Comparison of ENCODE assay signal across 12 cellular contexts in genomic region chr19:19602136-19602712, GRCh38. TPM values are rescaled to one million over a fixed set of nuclear protein-coding genes. Genes with fewer than 3 reads are reported as not detected.
DNase-seq lines count a peak whose midpoint lies in the region; ATAC-seq, FAIRE-seq and TF ChIP-seq lines count a peak whose summit lies in the region.
"Had no signal": no experiment of that assay in that cellular context is flagged by ENCODE, and none has a peak within 500 bp of the region (broad histone marks: within the 10 kb centered on the region; RNA-seq: fewer than 3 reads in every experiment).

No MANE protein-coding gene starts in this region.

- H3K27me3 Mint-ChIP-seq in stimulated activated naive CD8-positive, alpha-beta T cell treated with anti-CD3 and anti-CD28 coated beads, Interleukin-15, Interleukin-2, amounts not matched to agents 100 ng/mL and 50 ng/mL, for 24 hours: no peaks in the 10 kb centered on the region
- no peaks in the 10 kb centered on the region for H3K27me3 Mint-ChIP-seq in activated CD4-positive, alpha-beta memory T cell treated with anti-CD3 and anti-CD28 coated beads, Interleukin-2, amount 10 ng/mL, durations not matched to agents 7 days and 5 days
- H3K27me3 Mint-ChIP-seq: progenitor cell of endocrine pancreas had no signal

- peak overlapping the region in 1 of 2 experiments; percentile 44; a peak in 2 of 4 replicates for H3K4me2 ChIP-seq in H1 (ENCODE audit: insufficient read depth in 1 of 2, low read depth in 2 of 2, low read length in 2 of 2)

- WGBS in H1 (ENCODE audit: extremely low coverage in 1 of 2, insufficient coverage in 1 of 2, insufficient read length in 1 of 2, insufficient replicate concordance in 2 of 2, low coverage in 1 of 2, low lambda C conversion rate in 2 of 2, missing lambda C conversion rate in 1 of 2), 2 experiments: 81% methylated on average over 9 of the region's 9 CpGs; no CpG with 5 or more reads in 1 of the 2 experiments

- H3K4me1 Mint-ChIP-seq in stimulated activated naive CD8-positive, alpha-beta T cell treated with anti-CD3 and anti-CD28 coated beads, Interleukin-15, Interleukin-2, amounts not matched to agents 100 ng/mL and 50 ng/mL, for 24 hours (ENCODE audit: low read depth): peaks cover 73% of the 10 kb centered on the region
- H3K4me1 Mint-ChIP-seq in activated CD4-positive, alpha-beta memory T cell treated with anti-CD3 and anti-CD28 coated beads, Interleukin-2, amount 10 ng/mL, durations not matched to agents 7 days and 5 days: peaks cover 80% of the 10 kb centered on the region

- no peak overlapping the region for H3K56ac ChIP-seq in H1 (replicated peaks; ENCODE audit: insufficient read length, low read depth, low read length)

- no peak for TF ChIP-seq POLR2A in H1 (IDR thresholded peaks at IDR 0.05; ENCODE audit: control extremely low read depth in 1 of 2, low read depth in 2 of 2, low read length in 2 of 2)

- peak overlapping the region; percentile 2; the same call in 1 of the 2 replicates for H2BK5ac ChIP-seq in H1 (ENCODE audit: low read depth, low read length)

- H3K18ac ChIP-seq in H1 (ENCODE audit: extremely low read depth, low read length): no peak overlapping the region

- H2BK15ac ChIP-seq in H1 (ENCODE audit: low read length): 0 out of 2 replicates have a peak overlapping the region, but pooled peaks have one; percentile 47

- peak overlapping the region; percentile 14 for H3K4me3 Mint-ChIP-seq in stimulated activated naive CD8-positive, alpha-beta T cell treated with anti-CD3 and anti-CD28 coated beads, Interleukin-15, Interleukin-2, amounts not matched to agents 100 ng/mL and 50 ng/mL, for 24 hours
- peak overlapping the region; percentile 31 for H3K4me3 Mint-ChIP-seq in activated CD4-positive, alpha-beta memory T cell treated with anti-CD3 and anti-CD28 coated beads, Interleukin-2, amount 10 ng/mL, durations not matched to agents 7 days and 5 days
- H3K4me3 Mint-ChIP-seq: dendritic cell treated with granulocyte-macrophage colony-stimulating factor and Interleukin-4, amounts not matched to agents 40 ng/mL and 50 ng/mL, for 4 days had no signal

- no peak for ATAC-seq in stimulated activated naive CD8-positive, alpha-beta T cell treated with anti-CD3 and anti-CD28 coated beads, Interleukin-15, Interleukin-2, amounts not matched to agents 100 U/mL and 50 U/mL, for 24 hours
- ATAC-seq in GM19455 (IDR thresholded peaks at IDR 0.05; ENCODE audit: unreplicated experiment): no peak

- no peaks in the 10 kb centered on the region for H3K9me3 Mint-ChIP-seq in stimulated activated naive CD8-positive, alpha-beta T cell treated with anti-CD3 and anti-CD28 coated beads, Interleukin-15, Interleukin-2, amounts not matched to agents 100 ng/mL and 50 ng/mL, for 24 hours
- H3K9me3 Mint-ChIP-seq in activated CD4-positive, alpha-beta memory T cell treated with anti-CD3 and anti-CD28 coated beads, Interleukin-2, amount 10 ng/mL, durations not matched to agents 7 days and 5 days: no peaks in the 10 kb centered on the region
- H3K9me3 Mint-ChIP-seq: dendritic cell treated with granulocyte-macrophage colony-stimulating factor and Interleukin-4, amounts not matched to agents 40 ng/mL and 50 ng/mL, for 4 days had no signal

- no peak overlapping the region for H2AK5ac ChIP-seq in H1 (ENCODE audit: low read depth, low read length)

- peaks cover 2 to 11% (median 4%) of the 10 kb centered on the region in 4 experiments; a peak in 6 of 7 replicates for H3K4me1 ChIP-seq in H1 (replicated peaks in 1 of 4; ENCODE audit: control insufficient read depth in 3 of 4, insufficient read depth in 4 of 4, low read length in 3 of 4)

- no peak overlapping the region for H2BK120ac ChIP-seq in H1 (replicated peaks; ENCODE audit: low read depth, low read length)

- H2BK20ac ChIP-seq in H1 (ENCODE audit: low read length): no peak overlapping the region

- no peak overlapping the region for H2AFZ ChIP-seq in H1 (ENCODE audit: low read length)

- H4K8ac ChIP-seq in H1 (ENCODE audit: extremely low read depth, insufficient read depth, low read length): no peak overlapping the region

- TF ChIP-seq CTCF in H1 (IDR thresholded peaks at IDR 0.05; ENCODE audit: control extremely low read depth in 1 of 3, insufficient read depth in 1 of 3, low read depth in 1 of 3, low read length in 3 of 3): no peak

- no peaks in the 10 kb centered on the region for H3K79me2 ChIP-seq in H1 (ENCODE audit: control insufficient read depth in 1 of 2, insufficient read depth in 2 of 2, low read length in 2 of 2)

- CTCF ChIA-PET in activated CD4-positive, alpha-beta memory T cell treated with anti-CD3 and anti-CD28 coated beads, Interleukin-2, amount 10 ng/mL, durations not matched to agents 7 days and 5 days (lab: Charles Lee): interaction anchor here (0.6 to 3.3 kb wide), 3 partner anchors 12 to 163 kb away, joined by 3 to 14 read pairs (median 4); no protein-coding TSS in a partner anchor
- CTCF ChIA-PET in H1 (lab: Charles Lee; ENCODE audit: partially characterized antibody): interaction anchor here (0.7 to 2.3 kb wide), 7 partner anchors 11 to 69 kb away, joined by 3 to 14 read pairs (median 4); no protein-coding TSS in a partner anchor

- peak overlapping the region; percentile 86 for H3K27ac Mint-ChIP-seq in stimulated activated naive CD8-positive, alpha-beta T cell treated with anti-CD3 and anti-CD28 coated beads, Interleukin-15, Interleukin-2, amounts not matched to agents 100 ng/mL and 50 ng/mL, for 24 hours
- peak overlapping the region; percentile 89 for H3K27ac Mint-ChIP-seq in activated CD4-positive, alpha-beta memory T cell treated with anti-CD3 and anti-CD28 coated beads, Interleukin-2, amount 10 ng/mL, durations not matched to agents 7 days and 5 days
- H3K27ac Mint-ChIP-seq: dendritic cell treated with granulocyte-macrophage colony-stimulating factor and Interleukin-4, amounts not matched to agents 40 ng/mL and 50 ng/mL, for 4 days; progenitor cell of endocrine pancreas had no signal

- no peaks in the 10 kb centered on the region for H3K79me1 ChIP-seq in H1 (ENCODE audit: low read depth, low read length)

- H4K91ac ChIP-seq in H1 (replicated peaks; ENCODE audit: insufficient read length, low read length): no peak overlapping the region

- H3K27ac ChIP-seq in H1 (ENCODE audit: low read depth, low read length): no peak overlapping the region

- no peaks in the 10 kb centered on the region for H3K27me3 ChIP-seq in H1 (replicated peaks in 1 of 4; ENCODE audit: control insufficient read depth in 3 of 4, extremely low read depth in 1 of 4, insufficient read depth in 3 of 4, low read length in 3 of 4)

- H3K23me2 ChIP-seq in H1 (ENCODE audit: low read depth, low read length): no peaks in the 10 kb centered on the region

- no peak overlapping the region for H3K9ac ChIP-seq in H1 (replicated peaks in 1 of 4; ENCODE audit: extremely low read depth in 1 of 4, low read depth in 3 of 4, low read length in 3 of 4)

- H3K4me3 ChIP-seq in H1 (ENCODE audit: extremely low read depth in 1 of 4, insufficient read depth in 2 of 4, low read depth in 3 of 4, low read length in 4 of 4): no peak overlapping the region

- H2BK12ac ChIP-seq in H1 (ENCODE audit: low read depth, low read length): 0 out of 2 replicates have a peak overlapping the region, but pooled peaks have one; percentile 4

- POLR2A ChIA-PET in activated CD4-positive, alpha-beta memory T cell treated with anti-CD3 and anti-CD28 coated beads, Interleukin-2, amount 10 ng/mL, durations not matched to agents 7 days and 5 days (lab: Charles Lee): interaction anchor here (0.6 to 11.6 kb wide), 8 partner anchors 12 to 98 kb away, joined by 3 to 118 read pairs (median 8); partner anchors contain the start of genes ATP13A1, PBX4 and ZNF101
- POLR2A ChIA-PET in H1 (lab: Charles Lee; ENCODE audit: partially characterized antibody): interaction anchor here (0.9 to 2.0 kb wide), 7 partner anchors 8 to 29 kb away, joined by 3 to 5 read pairs (median 3); no protein-coding TSS in a partner anchor

- TF ChIP-seq RAD21 in H1 (IDR thresholded peaks at IDR 0.05 in 1 of 2, conservative IDR thresholded peaks at IDR 0.05 in 1 of 2; ENCODE audit: low read depth in 2 of 2, low read length in 2 of 2): no peak

- no peak for TF ChIP-seq EP300 in H1 (IDR thresholded peaks at IDR 0.05; ENCODE audit: borderline replicate concordance in 1 of 2, low read depth in 2 of 2, low read length in 2 of 2)

- no peaks in the 10 kb centered on the region for H4K20me1 ChIP-seq in H1 (replicated peaks in 1 of 2; ENCODE audit: control insufficient read depth in 1 of 2, insufficient read depth in 2 of 2, low read length in 2 of 2)

- no peak overlapping the region for H3K4ac ChIP-seq in H1 (replicated peaks; ENCODE audit: insufficient read length, low read depth, low read length)

- no peak overlapping the region for H3K23ac ChIP-seq in H1 (ENCODE audit: insufficient read length)

- H4K5ac ChIP-seq in H1 (ENCODE audit: insufficient read length, low read depth, low read length): no peak overlapping the region

- FAIRE-seq in H1 (lab: Jason Lieb, UNC) (no peak), HTR-8/SVneo (lab: Jason Lieb, UNC) (no peak)

- no peak for DNase-seq in stimulated activated naive CD8-positive, alpha-beta T cell treated with anti-CD3 and anti-CD28 coated beads, Interleukin-15, Interleukin-2, amounts not matched to agents 100 U/mL and 50 U/mL, for 24 hours
- peak; percentile 39 for DNase-seq in activated CD4-positive, alpha-beta memory T cell treated with anti-CD3 and anti-CD28 coated beads, Interleukin-2, amount 10 ng/mL, durations not matched to agents 7 days and 5 days
- no peak for DNase-seq in H1 (ENCODE audit: low read depth in 1 of 2, low spot score in 2 of 2)
- DNase-seq in OCI-M2 (lab: John Stamatoyannopoulos, UW; ENCODE audit: unreplicated experiment): no peak
- no peak for DNase-seq in CD1c-positive myeloid dendritic cell (ENCODE audit: extremely low spot score)
- DNase-seq in HTR-8/SVneo (ENCODE audit: insufficient read length, low spot score): no peak
- DNase-seq: foreskin fibroblast, HCEC 1CT had no signal

- H3K9me3 ChIP-seq in H1 (ENCODE audit: insufficient read depth in 2 of 2, low read depth in 1 of 2, low read length in 1 of 2): no peaks in the 10 kb centered on the region

- H3K14ac ChIP-seq in H1 (ENCODE audit: insufficient read length): no peak overlapping the region

- H3K36me3 Mint-ChIP-seq in stimulated activated naive CD8-positive, alpha-beta T cell treated with anti-CD3 and anti-CD28 coated beads, Interleukin-15, Interleukin-2, amounts not matched to agents 100 ng/mL and 50 ng/mL, for 24 hours (ENCODE audit: low read depth): peaks cover 13% of the 10 kb centered on the region
- peaks cover 43% of the 10 kb centered on the region for H3K36me3 Mint-ChIP-seq in activated CD4-positive, alpha-beta memory T cell treated with anti-CD3 and anti-CD28 coated beads, Interleukin-2, amount 10 ng/mL, durations not matched to agents 7 days and 5 days (ENCODE audit: low read depth)

- H3K36me3 ChIP-seq in H1 (ENCODE audit: control insufficient read depth in 2 of 4, insufficient read depth in 4 of 4, low read length in 3 of 4): no peaks in the 10 kb centered on the region

RNA-seq across cellular contexts. Expression of gene PBX4, which starts 16.3 kb away (rescaled TPM):
- 10 to 100 TPM; 49.0 to 55.6 TPM for total RNA-seq in activated CD4-positive, alpha-beta memory T cell treated with anti-CD3 and anti-CD28 coated beads, Interleukin-2, amount 10 ng/mL, durations not matched to agents 7 days and 5 days
- total RNA-seq in H1 (2021; fragmentation: NEBNext Ultra II Directional; extraction: Animal tissue kit (Norgen Biotek cat#: 25700)): 3.3 and 3.4 TPM in 2 replicates
- 3.8 and 8.3 TPM in 2 replicates for polyA plus RNA-seq in H1 (2011; rRNA removed)
- polyA plus RNA-seq in H1 (2011; cell fraction: cytosol; rRNA removed): 6.5 TPM
- polyA plus RNA-seq in H1 (2011; cell fraction: nucleus; rRNA removed): 12.1 TPM
- polyA plus RNA-seq in H1 (2012, experiment 1 of 2): 3.9 to 6.8 TPM (median 4.8 TPM) in 4 replicates
- polyA plus RNA-seq in H1 (2012, experiment 2 of 2): 2.2 TPM
- 3.7 TPM for polyA plus RNA-seq in H1 (2013, experiment 1 of 2)
- 4.1 TPM for polyA plus RNA-seq in H1 (2013, experiment 2 of 2)
- 1.7 and 1.8 TPM in 2 replicates for polyA minus RNA-seq in H1 (2011; rRNA and poly(A)+ RNA removed)
- 2.9 TPM for polyA minus RNA-seq in H1 (2011; cell fraction: cytosol; rRNA and poly(A)+ RNA removed)
- polyA minus RNA-seq in H1 (2011; cell fraction: nucleus; rRNA and poly(A)+ RNA removed): 2.6 TPM

RNA-seq across cellular contexts. Expression of gene LPAR2, which starts 25.8 kb away (rescaled TPM):
- total RNA-seq in activated CD4-positive, alpha-beta memory T cell treated with anti-CD3 and anti-CD28 coated beads, Interleukin-2, amount 10 ng/mL, durations not matched to agents 7 days and 5 days: 10 to 100 TPM; 43.2 to 46.2 TPM
- 47.1 and 47.6 TPM in 2 replicates for total RNA-seq in H1 (2021; fragmentation: NEBNext Ultra II Directional; extraction: Animal tissue kit (Norgen Biotek cat#: 25700))
- polyA plus RNA-seq in H1 (2011; rRNA removed): 70.2 and 121 TPM in 2 replicates
- polyA plus RNA-seq in H1 (2011; cell fraction: cytosol; rRNA removed): 54.8 TPM
- 298 TPM for polyA plus RNA-seq in H1 (2011; cell fraction: nucleus; rRNA removed)
- 43.0 to 66.6 TPM (median 64.7 TPM) in 4 replicates for polyA plus RNA-seq in H1 (2012, experiment 1 of 2)
- polyA plus RNA-seq in H1 (2012, experiment 2 of 2): 51.1 TPM
- 89.2 TPM for polyA plus RNA-seq in H1 (2013, experiment 1 of 2)
- polyA plus RNA-seq in H1 (2013, experiment 2 of 2): 78.1 TPM
- 14.0 and 21.6 TPM in 2 replicates for polyA minus RNA-seq in H1 (2011; rRNA and poly(A)+ RNA removed)
- 21.4 TPM for polyA minus RNA-seq in H1 (2011; cell fraction: cytosol; rRNA and poly(A)+ RNA removed)
- polyA minus RNA-seq in H1 (2011; cell fraction: nucleus; rRNA and poly(A)+ RNA removed): 38.2 TPM

RNA-seq across cellular contexts. Expression of gene GMIP, which starts 41.2 kb away (rescaled TPM):
- 100 to 1,000 TPM; 111 to 112 TPM for total RNA-seq in activated CD4-positive, alpha-beta memory T cell treated with anti-CD3 and anti-CD28 coated beads, Interleukin-2, amount 10 ng/mL, durations not matched to agents 7 days and 5 days
- total RNA-seq in H1 (2021; fragmentation: NEBNext Ultra II Directional; extraction: Animal tissue kit (Norgen Biotek cat#: 25700)): 18.1 and 20.2 TPM in 2 replicates
- 5.7 and 8.9 TPM in 2 replicates for polyA plus RNA-seq in H1 (2011; rRNA removed)
- 6.2 TPM for polyA plus RNA-seq in H1 (2011; cell fraction: cytosol; rRNA removed)
- polyA plus RNA-seq in H1 (2011; cell fraction: nucleus; rRNA removed): 28.2 TPM
- 9.9 to 15.8 TPM (median 14.2 TPM) in 4 replicates for polyA plus RNA-seq in H1 (2012, experiment 1 of 2)
- polyA plus RNA-seq in H1 (2012, experiment 2 of 2): 16.1 TPM
- 10.4 TPM for polyA plus RNA-seq in H1 (2013, experiment 1 of 2)
- polyA plus RNA-seq in H1 (2013, experiment 2 of 2): 10.5 TPM
- polyA minus RNA-seq in H1 (2011; rRNA and poly(A)+ RNA removed): 5.8 and 7.1 TPM in 2 replicates
- 7.9 TPM for polyA minus RNA-seq in H1 (2011; cell fraction: cytosol; rRNA and poly(A)+ RNA removed)
- 8.6 TPM for polyA minus RNA-seq in H1 (2011; cell fraction: nucleus; rRNA and poly(A)+ RNA removed)

Comparison
In these comparisons a context has a peak if more than half of its experiments do, and no peak if none do; other contexts are left out.
1. RNA of gene PBX4, which starts 16.3 kb away (total RNA-seq): 49.0 to 55.6 TPM in activated CD4-positive, alpha-beta memory T cell treated with anti-CD3 and anti-CD28 coated beads, Interleukin-2, amount 10 ng/mL, durations not matched to agents 7 days and 5 days; 3.3 to 3.4 TPM in H1; every median in the first group is over 10 times any median in the second.